In genomic region chr9:121277518-121278275, GRCh38 we compare ENCODE assay signal across 11 cellular contexts. TPM values are rescaled to one million over a fixed set of nuclear protein-coding genes. Genes with fewer than 3 reads are reported as not detected.
A peak's percentile ranks its signal among the peaks of the same experiment; 100 is the strongest.
DNase-seq lines count a peak whose midpoint lies in the region; ATAC-seq, FAIRE-seq and TF ChIP-seq lines count a peak whose summit lies in the region.
"Had no signal": no experiment of that assay in that cellular context is flagged by ENCODE, and none has a peak within 500 bp of the region (broad histone marks: within the 10 kb centered on the region; RNA-seq: fewer than 3 reads in every experiment).

No MANE protein-coding gene starts in this region.

- WGBS in small intestine, 3 donors, result 68 to 89% (median 80%) methylated on average over 3 of the region's 3 CpGs

- no peaks in the 10 kb centered on the region for H3K9me3 Mint-ChIP-seq in brain
- H3K9me3 Mint-ChIP-seq: natural killer cell treated with Interleukin-12 subunit alpha and Interleukin-12 subunit beta and Interleukin-15 and Interleukin-18, amount 100 ng/mL, for 72 hours had no signal

- H3K27me3 Mint-ChIP-seq in brain, result peaks cover 4% of the 10 kb centered on the region
- H3K27me3 Mint-ChIP-seq: natural killer cell treated with Interleukin-12 subunit alpha and Interleukin-12 subunit beta and Interleukin-15 and Interleukin-18, amount 100 ng/mL, for 72 hours had no signal

- no peak overlapping the region for H2AFZ ChIP-seq in keratinocyte (ENCODE audit: control insufficient read depth, low read length)

- H3K27ac ChIP-seq in keratinocyte (ENCODE audit: control insufficient read depth, insufficient read depth, low read length) (peak overlapping the region; percentile 95), small intestine (ENCODE audit: low read depth in 1 of 2, low read length in 1 of 2) (peak overlapping the region; percentile 5 to 86)

- H3K9me3 ChIP-seq in keratinocyte (ENCODE audit: control insufficient read depth, low read depth, low read length) (no peaks in the 10 kb centered on the region), small intestine (ENCODE audit: control insufficient read depth, low read depth) (no peaks in the 10 kb centered on the region)

- dilution Hi-C loops in keratinocyte (cut with MboI; ENCODE audit: extremely low pct_ligation_motif_present, low sequenced_read_pairs), result no loop called here

- peak; percentile 57 for DNase-seq in HCEC 1CT
- no peak for DNase-seq in keratinocyte (ENCODE audit: low read depth, low spot score)
- DNase-seq in small intestine, result no peak
- DNase-seq in NCI-H510A treated with DMSO at 0.1 percent for 48 hours (lab: John Stamatoyannopoulos, UW), result no peak
- DNase-seq in activated CD4-positive, alpha-beta T cell treated with anti-CD3 and anti-CD28 coated beads, Interleukin-2, amount 50 U/mL, for 4 hours, result no peak
- DNase-seq in NAMALWA (ENCODE audit: low spot score), result no peak
- DNase-seq: COR-L47, erythroblast had no signal

- H3K4me1 Mint-ChIP-seq in brain, result peaks cover 61% of the 10 kb centered on the region

- H3K4me3 ChIP-seq in keratinocyte (ENCODE audit: control insufficient read depth in 2 of 3, extremely low read depth in 1 of 3, insufficient read depth in 2 of 3, low read depth in 1 of 3, low read length in 3 of 3), result peak overlapping the region in 2 of 3 experiments; percentile 29 to 58
- no peak overlapping the region for H3K4me3 ChIP-seq in small intestine (ENCODE audit: low read depth in 1 of 2, low read length in 2 of 2)

- FAIRE-seq in keratinocyte (lab: Jason Lieb, UNC), result no peak
- no peak for FAIRE-seq in small intestine (lab: Jason Lieb, UNC)

- no peaks in the 10 kb centered on the region for H4K20me1 ChIP-seq in keratinocyte (ENCODE audit: control insufficient read depth, extremely low read depth, insufficient read depth, low read length)

- H3K27ac Mint-ChIP-seq in brain, result peak overlapping the region in 4 of 5 experiments; percentile 62 to 98 (median 90)
- H3K27ac Mint-ChIP-seq: natural killer cell treated with Interleukin-12 subunit alpha and Interleukin-12 subunit beta and Interleukin-15 and Interleukin-18, amount 100 ng/mL, for 72 hours had no signal

- no peak for TF ChIP-seq CTCF in brain (conservative IDR thresholded peaks at IDR 0.05)
- TF ChIP-seq CTCF in keratinocyte (optimal IDR thresholded peaks at IDR 0.05 in 1 of 3, IDR thresholded peaks at IDR 0.05 in 1 of 3, conservative IDR thresholded peaks at IDR 0.05 in 1 of 3; ENCODE audit: extremely low read depth in 1 of 3, insufficient read depth in 2 of 3, low read length in 3 of 3), result no peak

- H3K36me3 Mint-ChIP-seq in brain, result no peaks in the 10 kb centered on the region
- H3K36me3 Mint-ChIP-seq: natural killer cell treated with Interleukin-12 subunit alpha and Interleukin-12 subunit beta and Interleukin-15 and Interleukin-18, amount 100 ng/mL, for 72 hours had no signal

- H3K4me2 ChIP-seq in keratinocyte (ENCODE audit: control insufficient read depth, extremely low read depth, insufficient read depth, low read depth, low read length), result peak overlapping the region; percentile 91

- no peaks in the 10 kb centered on the region for H3K9me1 ChIP-seq in keratinocyte (ENCODE audit: control insufficient read depth, extremely low read depth, insufficient read depth, low read length)

- peak overlapping the region; percentile 77 for H3K9ac ChIP-seq in keratinocyte (ENCODE audit: control insufficient read depth, extremely low read depth, insufficient read depth, low read length)

- peaks cover 0 to 6% of the 10 kb centered on the region in 2 experiments for H3K36me3 ChIP-seq in keratinocyte (ENCODE audit: control insufficient read depth in 2 of 2, extremely low read depth in 1 of 2, insufficient read depth in 2 of 2, low read length in 2 of 2)
- H3K36me3 ChIP-seq in small intestine (ENCODE audit: control insufficient read depth in 2 of 2, insufficient read depth in 2 of 2, low read length in 2 of 2), result no peaks in the 10 kb centered on the region

- peaks cover 19% of the 10 kb centered on the region for H3K79me2 ChIP-seq in keratinocyte (ENCODE audit: control insufficient read depth, insufficient read depth, low read length)

- ATAC-seq in GM21526 (IDR thresholded peaks at IDR 0.05; ENCODE audit: low FRiP score, unreplicated experiment), result no peak

- peaks cover 53% of the 10 kb centered on the region for H3K4me1 ChIP-seq in keratinocyte (ENCODE audit: control insufficient read depth, extremely low read depth, insufficient read depth, low read length)
- peaks cover 8 to 14% of the 10 kb centered on the region in 2 donors for H3K4me1 ChIP-seq in small intestine (ENCODE audit: control insufficient read depth in 2 of 2, insufficient read depth in 1 of 2, low read depth in 1 of 2, low read length in 1 of 2)

- peak overlapping the region in 2 of 5 experiments; percentile 59 to 67 for H3K4me3 Mint-ChIP-seq in brain
- H3K4me3 Mint-ChIP-seq: natural killer cell treated with Interleukin-12 subunit alpha and Interleukin-12 subunit beta and Interleukin-15 and Interleukin-18, amount 100 ng/mL, for 72 hours had no signal

- H3K27me3 ChIP-seq in keratinocyte (ENCODE audit: control insufficient read depth, extremely low read depth, insufficient read depth, low read length) (no peaks in the 10 kb centered on the region), small intestine (ENCODE audit: control insufficient read depth in 2 of 2, insufficient read depth in 2 of 2, low read length in 2 of 2) (no peaks in the 10 kb centered on the region)

RNA-seq across cellular contexts. Expression of gene GSN, which starts 9.7 kb away (rescaled TPM):
- polyA plus RNA-seq in brain (ENCODE audit: insufficient read depth, low read depth, low replicate concordance) (430 TPM), keratinocyte (166 to 348 TPM (median 287 TPM) in 3 replicates), small intestine (100 to 1,000 TPM; 196 to 380 (median 205) TPM)
- polyA plus RNA-seq in keratinocyte (2011; ENCODE audit: low read depth), result 619 TPM
- polyA plus RNA-seq in keratinocyte (2011; cell fraction: cytosol; rRNA removed), result 156 and 282 TPM in 2 replicates
- 255 and 339 TPM in 2 replicates for polyA plus RNA-seq in keratinocyte (2011; cell fraction: nucleus; rRNA removed)
- 221 and 240 TPM in 2 replicates for polyA plus RNA-seq in keratinocyte (2012; ENCODE audit: low replicate concordance)
- 343 to 723 TPM (median 389 TPM) in 3 replicates for polyA minus RNA-seq in keratinocyte
- polyA minus RNA-seq in keratinocyte (2011; cell fraction: cytosol; rRNA and poly(A)+ RNA removed), result 504 TPM
- 333 and 379 TPM in 2 replicates for polyA minus RNA-seq in keratinocyte (2011; cell fraction: nucleus; rRNA and poly(A)+ RNA removed)

Comparison
In these comparisons a context has a peak if more than half of its experiments do, and no peak if none do; other contexts are left out.
1. H3K4me3 ChIP-seq: peak in keratinocyte (2 of 3); none in small intestine (0 of 2).